21 cellular contexts compared by ENCODE assay signal in genomic region chr5:43202380-43202779, GRCh38. TPM values are rescaled to one million over a fixed set of nuclear protein-coding genes. Genes with fewer than 3 reads are reported as not detected.
DNase-seq lines count a peak whose midpoint lies in the region; ATAC-seq, FAIRE-seq and TF ChIP-seq lines count a peak whose summit lies in the region.
"Had no signal": no experiment of that assay in that cellular context is flagged by ENCODE, and none has a peak within 500 bp of the region (broad histone marks: within the 10 kb centered on the region; RNA-seq: fewer than 3 reads in every experiment).

No MANE protein-coding gene starts in this region.

- H3K27me3 ChIP-seq in Karpas-422 (ENCODE audit: low read length): no peaks in the 10 kb centered on the region
- H3K27me3 ChIP-seq in GM12878 (replicated peaks in 1 of 2; ENCODE audit: control insufficient read depth in 2 of 2, insufficient read depth in 2 of 2, low read length in 1 of 2): no peaks in the 10 kb centered on the region
- H3K27me3 ChIP-seq in mesendoderm (ENCODE audit: insufficient read depth, low read length, poor library complexity): no peaks in the 10 kb centered on the region
- no peaks in the 10 kb centered on the region for H3K27me3 ChIP-seq in stomach
- H3K27me3 ChIP-seq: BLaER1 treated with 17β-estradiol and CSF1 and Interleukin-3, amounts not matched to agents 10 nM and 100 nM had no signal

- no peaks in the 10 kb centered on the region for H3K79me1 ChIP-seq in mesendoderm (ENCODE audit: low read length)

- H2BK5ac ChIP-seq in mesendoderm (ENCODE audit: low read length): no peak overlapping the region

- H2AFZ ChIP-seq in Karpas-422 (ENCODE audit: low read length): no peak overlapping the region
- peak overlapping the region; percentile 44 for H2AFZ ChIP-seq in GM12878 (ENCODE audit: control insufficient read depth, low read depth, low read length)

- H3K56ac ChIP-seq in mesendoderm (ENCODE audit: low read length): no peak overlapping the region

- peaks cover 12% of the 10 kb centered on the region for H3K4me1 ChIP-seq in Karpas-422 (ENCODE audit: low read length)
- peaks cover 8% of the 10 kb centered on the region; the same call in 1 of the 2 replicates for H3K4me1 ChIP-seq in GM12878 (ENCODE audit: control insufficient read depth, insufficient read depth, low read length)
- H3K4me1 ChIP-seq in mesendoderm (ENCODE audit: control insufficient read depth, low read depth, low read length): peaks cover 2% of the 10 kb centered on the region
- peaks cover 0 to 7% (median 0%) of the 10 kb centered on the region in 4 donors for H3K4me1 ChIP-seq in stomach
- H3K4me1 ChIP-seq: BLaER1 treated with 17β-estradiol and CSF1 and Interleukin-3, amounts not matched to agents 10 nM and 100 nM; HAP-1 had no signal

- H3K4me3 ChIP-seq in Karpas-422 (ENCODE audit: low read length) (no peak overlapping the region), GM12878 (no peak overlapping the region), mesendoderm (ENCODE audit: low read length) (no peak overlapping the region), stomach (no peak overlapping the region), coronary artery (no peak overlapping the region)
- H3K4me3 ChIP-seq: BLaER1 treated with 17β-estradiol and CSF1 and Interleukin-3, amounts not matched to agents 10 nM and 100 nM; HAP-1 had no signal

- H2BK120ac ChIP-seq in mesendoderm (ENCODE audit: low read depth, low read length): no peak overlapping the region

- no peak overlapping the region for H3K23ac ChIP-seq in mesendoderm (ENCODE audit: low read length)

- RAD21 ChIA-PET in GM12878 (lab: Charles Lee; ENCODE audit: unreplicated experiment): interaction anchor here (0.9 to 1.3 kb wide), 2 partner anchors 81 to 101 kb away, joined by 3 to 4 read pairs; no protein-coding TSS in a partner anchor

- no peak overlapping the region for H3K18ac ChIP-seq in mesendoderm (ENCODE audit: low read length)

- intact Hi-C loops in GM12878 (cut with micrococcal nuclease; ENCODE audit: unreplicated experiment): no loop called here
- intact Hi-C loops in stomach (cut with DNase I; ENCODE audit: low total_unique reads): no loop called here

- no peak overlapping the region for H3K4ac ChIP-seq in mesendoderm (ENCODE audit: low read depth, low read length)

- CTCF ChIA-PET in GM12878 (lab: Yijun Ruan, JAX): interaction anchor here (1.4 to 1.7 kb wide), 2 partner anchors 95 to 103 kb away, joined by 6 read pairs; no protein-coding TSS in a partner anchor

- SMC1A ChIA-PET in GM12878 (lab: Charles Lee; ENCODE audit: uncharacterized antibody, unreplicated experiment): interaction anchor here (0.7 to 1.6 kb wide), 5 partner anchors 10 to 110 kb away, joined by 3 to 6 read pairs (median 3); partner anchors contain the start of gene NIM1K

- peak overlapping the region; percentile 29 for H3K4me2 ChIP-seq in Karpas-422 (ENCODE audit: low read depth, low read length, poor library complexity, severe bottlenecking)
- peak overlapping the region; percentile 42; the same call in 1 of the 2 replicates for H3K4me2 ChIP-seq in GM12878 (ENCODE audit: control insufficient read depth, insufficient read depth)
- no peak overlapping the region for H3K4me2 ChIP-seq in mesendoderm (ENCODE audit: low read length)
- H3K4me2 ChIP-seq: BLaER1 treated with 17β-estradiol and CSF1 and Interleukin-3, amounts not matched to agents 10 nM and 100 nM had no signal

- no peaks in the 10 kb centered on the region for H3K9me2 ChIP-seq in Karpas-422 (replicated peaks; ENCODE audit: insufficient read depth, low read length)

- in situ Hi-C loops in GM12878 (cut with MboI): no loop called here

- TF ChIP-seq RAD21 in GM12878 (IDR thresholded peaks at IDR 0.05; ENCODE audit: insufficient read depth, low read depth, low read length): no peak

- FAIRE-seq in GM12878 (lab: Jason Lieb, UNC): no peak
- FAIRE-seq: G401.6, GM12892, GM18507, H1, HTR-8/SVneo had no signal

- TF ChIP-seq EP300 in GM12878 (IDR thresholded peaks at IDR 0.05; ENCODE audit: borderline replicate concordance in 1 of 2, control insufficient read depth in 1 of 2, low read depth in 2 of 2, low read length in 2 of 2): no peak
- TF ChIP-seq EP300 in stomach (IDR thresholded peaks at IDR 0.05): no peak

- ATAC-seq in GM12878 (peak; percentile 75), HG02763 (IDR thresholded peaks at IDR 0.05; ENCODE audit: unreplicated experiment) (no peak), GM21529 (IDR thresholded peaks at IDR 0.05; ENCODE audit: unreplicated experiment) (no peak)
- ATAC-seq: CD8-positive, alpha-beta T cell had no signal

- no peak for DNase-seq in Karpas-422
- no peak for DNase-seq in GM12878 (ENCODE audit: low read depth, low spot score)
- peak; percentile 31 for DNase-seq in mesendoderm
- DNase-seq in stomach: no peak
- DNase-seq in coronary artery (ENCODE audit: low spot score): no peak
- no peak for DNase-seq in OCI-M1 (lab: John Stamatoyannopoulos, UW)
- DNase-seq: Calu3; CD8-positive, alpha-beta T cell; DND-41; IMR-90; KBM-7 had no signal

- no peak overlapping the region for H2AK5ac ChIP-seq in mesendoderm (ENCODE audit: low read length)

- 0 out of 2 replicates have a peak, but pooled peaks cover 2% of the 10 kb centered on the region for H3K36me3 ChIP-seq in Karpas-422 (ENCODE audit: insufficient read depth, low read length)
- no peaks in the 10 kb centered on the region for H3K36me3 ChIP-seq in GM12878 (ENCODE audit: control insufficient read depth in 2 of 2, insufficient read depth in 2 of 2, low read length in 1 of 2)
- H3K36me3 ChIP-seq in mesendoderm (ENCODE audit: control insufficient read depth, insufficient read depth, low read length): no peaks in the 10 kb centered on the region
- H3K36me3 ChIP-seq in stomach: no peaks in the 10 kb centered on the region
- H3K36me3 ChIP-seq: BLaER1 treated with 17β-estradiol and CSF1 and Interleukin-3, amounts not matched to agents 10 nM and 100 nM; HAP-1 had no signal

- 51% methylated on average over 5 of the region's 5 CpGs for WGBS in GM12878 (ENCODE audit: insufficient coverage, insufficient replicate concordance, low lambda C conversion rate, missing lambda C conversion rate)
- WGBS in mesendoderm (ENCODE audit: extremely low coverage, insufficient coverage, low lambda C conversion rate): no CpG with 5 or more reads among the region's 5 CpGs
- 26 to 42% (median 33%) methylated on average over 5 of the region's 5 CpGs for WGBS in stomach, 5 donors

- H3K9me3 ChIP-seq in Karpas-422 (ENCODE audit: low read length) (no peaks in the 10 kb centered on the region), GM12878 (replicated peaks; ENCODE audit: control insufficient read depth, insufficient read depth, low read length) (no peaks in the 10 kb centered on the region; the same call in 2 of the 3 replicates), stomach (no peaks in the 10 kb centered on the region)
- H3K9me3 ChIP-seq: BLaER1 treated with 17β-estradiol and CSF1 and Interleukin-3, amounts not matched to agents 10 nM and 100 nM; HAP-1 had no signal

- no peak overlapping the region for H2BK15ac ChIP-seq in mesendoderm (replicated peaks; ENCODE audit: low read depth)

- peak overlapping the region; percentile 32; the same call in 1 of the 2 replicates for H3K9ac ChIP-seq in Karpas-422 (ENCODE audit: low read length)
- no peak overlapping the region for H3K9ac ChIP-seq in GM12878 (ENCODE audit: control insufficient read depth, insufficient read depth, low read length)
- no peak overlapping the region for H3K9ac ChIP-seq in mesendoderm (ENCODE audit: low read length)
- H3K9ac ChIP-seq: BLaER1 treated with 17β-estradiol and CSF1 and Interleukin-3, amounts not matched to agents 10 nM and 100 nM had no signal

- peaks cover 8% of the 10 kb centered on the region; the same call in 1 of the 2 replicates for H3K79me2 ChIP-seq in Karpas-422 (ENCODE audit: low read length)
- H3K79me2 ChIP-seq in GM12878 (ENCODE audit: control insufficient read depth, insufficient read depth, low read length): no peaks in the 10 kb centered on the region
- H3K79me2 ChIP-seq in mesendoderm (ENCODE audit: control insufficient read depth, insufficient read depth, low read length): no peaks in the 10 kb centered on the region

- peak overlapping the region; percentile 78 for H3K27ac ChIP-seq in Karpas-422 (ENCODE audit: low read length)
- H3K27ac ChIP-seq in GM12878 (ENCODE audit: control insufficient read depth, insufficient read depth): peak overlapping the region; percentile 48
- no peak overlapping the region for H3K27ac ChIP-seq in mesendoderm (ENCODE audit: low read depth, low read length)
- H3K27ac ChIP-seq in stomach: peak overlapping the region; percentile 43 to 77 (median 60)
- no peak overlapping the region for H3K27ac ChIP-seq in coronary artery
- H3K27ac ChIP-seq: BLaER1 treated with 17β-estradiol and CSF1 and Interleukin-3, amounts not matched to agents 10 nM and 100 nM had no signal

- H4K5ac ChIP-seq in mesendoderm (ENCODE audit: low read length): no peak overlapping the region

- H4K20me1 ChIP-seq in Karpas-422 (ENCODE audit: insufficient read depth, low read depth, low read length) (no peaks in the 10 kb centered on the region), GM12878 (ENCODE audit: control insufficient read depth, insufficient read depth) (no peaks in the 10 kb centered on the region)
- H4K20me1 ChIP-seq: BLaER1 treated with 17β-estradiol and CSF1 and Interleukin-3, amounts not matched to agents 10 nM and 100 nM had no signal

- TF ChIP-seq CTCF in GM12878 (IDR thresholded peaks at IDR 0.05 in 2 of 3, conservative IDR thresholded peaks at IDR 0.05 in 1 of 3; ENCODE audit: control insufficient read depth in 2 of 3, extremely low read depth in 1 of 3, insufficient read depth in 1 of 3, low read depth in 3 of 3, low read length in 3 of 3): no peak
- no peak for TF ChIP-seq CTCF in stomach (IDR thresholded peaks at IDR 0.05)
- TF ChIP-seq CTCF in coronary artery (IDR thresholded peaks at IDR 0.05): no peak

- POLR2A ChIA-PET in GM12878 (lab: Charles Lee): interaction anchor here (0.6 to 0.7 kb wide), 3 partner anchors 102 to 159 kb away, joined by 3 to 6 read pairs (median 5); no protein-coding TSS in a partner anchor

- TF ChIP-seq POLR2A in GM12878 (IDR thresholded peaks at IDR 0.05; ENCODE audit: low read depth, low read length) (no peak), stomach (IDR thresholded peaks at IDR 0.05) (no peak)

- H4K8ac ChIP-seq in mesendoderm (ENCODE audit: low read depth, low read length): no peak overlapping the region

- BruUV-seq in GM12878 (replicated peaks; lab: Mats Ljungman, UMichigan): no TSS peak

RNA-seq across cellular contexts. Expression of gene NIM1K, which starts 10.4 kb away (rescaled TPM):
- total RNA-seq in Karpas-422 (2014; rRNA removed; shearing (Covaris generic); ENCODE audit: low replicate concordance): 9.3 and 10.2 TPM in 2 replicates
- total RNA-seq in GM12878 (2013; cell fraction: nucleolus; rRNA removed): 1.1 and 1.4 TPM in 2 replicates
- total RNA-seq in GM12878 (2014; rRNA removed): 0.96 and 1.3 TPM in 2 replicates
- 0.63 and 0.69 TPM in 2 replicates for total RNA-seq in GM12878 (2014; rRNA removed; fragmentation: Illumina TruSeq; extraction: Trizol)
- total RNA-seq in GM12878 (2021): 0.69 and 1.0 TPM in 2 replicates
- 0.50 TPM for polyA plus RNA-seq in GM12878 (2011; ENCODE audit: low read depth)
- 1.3 and 1.6 TPM in 2 replicates for polyA plus RNA-seq in GM12878 (2011; rRNA removed)
- polyA plus RNA-seq in GM12878 (2011; cell fraction: cytosol; rRNA removed): 1.5 and 1.7 TPM in 2 replicates
- 0.99 and 1.3 TPM in 2 replicates for polyA plus RNA-seq in GM12878 (2011; cell fraction: nucleus; rRNA removed)
- polyA plus RNA-seq in GM12878 (2012): 0.76 and 1.0 TPM in 2 replicates
- polyA plus RNA-seq in GM12878 (2014; fragmentation: Illumina TruSeq; extraction: Trizol): 0.47 and 0.74 TPM in 2 replicates
- under 1 TPM; 0.27 to 0.35 TPM for polyA plus RNA-seq in GM12878 (2014; fragmentation: Nextera tagmentation; extraction: Ambion mirVana)
- polyA plus RNA-seq in GM12878 (2014; rRNA removed): 0.37 and 0.84 TPM in 2 replicates
- polyA plus RNA-seq in GM12878 (2016; fragmentation: Nextera tagmentation; extraction: Ambion mirVana): 1 to 10 TPM in 1 of 2 experiments, under 1 TPM in 1; 0.96 to 1.7 TPM
- polyA minus RNA-seq in GM12878 (2011; rRNA and poly(A)+ RNA removed): 1.5 and 1.9 TPM in 2 replicates
- polyA minus RNA-seq in GM12878 (2011; cell fraction: cytosol; rRNA and poly(A)+ RNA removed): 1.2 and 1.6 TPM in 2 replicates
- polyA minus RNA-seq in GM12878 (2011; cell fraction: nucleus; rRNA and poly(A)+ RNA removed): 1.6 and 2.1 TPM in 2 replicates
- 0.03 TPM for polyA plus RNA-seq in mesendoderm (2013, experiment 1 of 2)
- polyA plus RNA-seq in mesendoderm (2013, experiment 2 of 2): 0.03 TPM
- total RNA-seq in stomach: 1 to 10 TPM in 2 of 5 donors, under 1 TPM in 1, not detected in 2; 0.43 to 3.5 (median 1.3) TPM
- under 1 TPM; 0.45 to 0.92 (median 0.56) TPM for polyA plus RNA-seq in stomach
- total RNA-seq: A172, H1 had no signal
- polyA plus RNA-seq: H1 had no signal

Comparison
In these comparisons a context has a peak if more than half of its experiments do, and no peak if none do; other contexts are left out.
1. H3K27ac ChIP-seq: peak in Karpas-422 (single experiment), GM12878 (single experiment) and stomach (5 of 5); none in mesendoderm (single experiment) and coronary artery (0 of 2).